Comparison of ENCODE assay signal across 27 cellular contexts in the genomic region with DNA sequence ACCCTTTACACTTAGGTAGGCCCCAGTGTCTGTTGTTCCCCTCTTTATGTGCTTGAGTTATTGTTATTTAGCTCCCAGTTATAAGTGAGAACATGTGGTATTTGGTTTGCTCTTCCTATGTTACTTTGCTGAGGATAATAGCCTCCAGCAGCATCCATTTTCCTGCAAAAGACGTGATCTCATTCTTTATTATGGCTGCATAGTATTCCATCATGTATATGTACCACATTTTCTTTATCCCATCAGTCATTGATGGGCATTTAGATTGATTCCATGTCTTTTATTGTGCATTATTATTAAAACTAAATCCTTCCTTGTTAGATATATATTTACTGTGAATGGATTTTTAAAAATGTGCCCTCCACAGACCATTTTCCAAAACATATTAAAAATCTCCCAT.
"Had no signal": no experiment of that assay in that cellular context is flagged by ENCODE, and none has a peak within 500 bp of the region (broad histone marks: within the 10 kb centered on the region; RNA-seq: fewer than 3 reads in every experiment).

No MANE protein-coding gene starts in this region.

- H3K27me3 ChIP-seq: stomach, suprapubic skin, testis, thyroid gland, tibial artery, tibial nerve, transverse colon, upper lobe of left lung, upper lobe of right lung, uterus, vagina had no signal

- H3K4me1 ChIP-seq: stomach, suprapubic skin, testis, thyroid gland, tibial artery, tibial nerve, transverse colon, upper lobe of left lung, upper lobe of right lung, uterus, vagina had no signal

- FAIRE-seq: urothelium cell line had no signal

- H3K4me3 ChIP-seq: stomach, suprapubic skin, testis, thoracic aorta, thyroid gland, tibial artery, tibial nerve, transverse colon, upper lobe of left lung, upper lobe of right lung, uterus, vagina had no signal

- H3K36me3 ChIP-seq: stomach, suprapubic skin, thoracic aorta, thyroid gland, tibial artery, tibial nerve, transverse colon, upper lobe of left lung, upper lobe of right lung, uterus, vagina had no signal

- DNase-seq: stimulated activated CD4-positive, alpha-beta T cell treated with anti-CD3 and anti-CD28 coated beads, Interleukin-2, amount 100 ng/mL, for 48 hours; stimulated activated CD4-positive, alpha-beta T cell treated with anti-CD3 and anti-CD28 coated beads, Interleukin-4, amount 100 ng/mL, for 1 hour; stimulated activated CD4-positive, alpha-beta T cell treated with anti-CD3 and anti-CD28 coated beads, Interleukin-4, amount 100 ng/mL, for 24 hours; stimulated activated CD4-positive, alpha-beta T cell treated with anti-CD3 and anti-CD28 coated beads, Interleukin-4, amount 100 ng/mL, for 4 hours; stimulated activated CD8-positive, alpha-beta memory T cell treated with anti-CD3 and anti-CD28 coated beads, Interleukin-4, amount 100 ng/mL, for 48 hours; stimulated activated naive B cell treated with anti-CD40 and anti-IgM and Interleukin-4, amounts not matched to agents 10 μg/mL and 1 μg/mL and 100 μg/mL, for 72 hours; stimulated activated naive CD4-positive, alpha-beta T cell; stimulated activated naive CD4-positive, alpha-beta T cell treated with Interleukin-2 at 50 U/mL for 16 hours; stimulated activated naive CD8-positive, alpha-beta T cell treated with anti-CD3 and anti-CD28 coated beads, Interleukin-15, amount 100 ng/mL, for 72 hours; stimulated activated naive CD8-positive, alpha-beta T cell treated with anti-CD3 and anti-CD28 coated beads, Interleukin-15, Interleukin-2, amounts not matched to agents 100 U/mL and 50 U/mL, for 24 hours; stomach; substantia nigra; testis; thyroid gland; tibial artery; transverse colon; trophoblast cell; upper lobe of left lung; upper lobe of right lung; uterus had no signal

- ATAC-seq: stimulated activated effector memory CD8-positive, alpha-beta T cell treated with anti-CD3 and anti-CD28 coated beads, Interleukin-12 subunit alpha, Interleukin-12 subunit beta, amount 100 ng/mL, for 72 hours; stimulated activated memory B cell treated with anti-CD40 and anti-IgM and Interleukin-4, amounts not matched to agents 10 μg/mL and 1 μg/mL and 100 μg/mL, for 72 hours; stimulated activated naive B cell treated with anti-CD40 and anti-IgM and Interleukin-4, amounts not matched to agents 10 μg/mL and 1 μg/mL and 100 μg/mL, for 72 hours; stimulated activated naive CD8-positive, alpha-beta T cell treated with anti-CD3 and anti-CD28 coated beads, Interleukin-15, amount 100 ng/mL, for 72 hours; stimulated activated naive CD8-positive, alpha-beta T cell treated with anti-CD3 and anti-CD28 coated beads, Interleukin-15, Interleukin-2, amounts not matched to agents 100 U/mL and 50 U/mL, for 24 hours; upper lobe of right lung had no signal

- H3K9me3 ChIP-seq: suprapubic skin, testis, thoracic aorta, thyroid gland, tibial artery, tibial nerve, transverse colon, upper lobe of left lung, upper lobe of right lung, uterus, vagina had no signal

- H3K27ac ChIP-seq: stomach, suprapubic skin, testis, thoracic aorta, thyroid gland, tibial artery, tibial nerve, transverse colon, upper lobe of left lung, upper lobe of right lung, uterus, vagina had no signal
